Comparison of ENCODE assay signal across 8 cellular contexts in the genomic region with DNA sequence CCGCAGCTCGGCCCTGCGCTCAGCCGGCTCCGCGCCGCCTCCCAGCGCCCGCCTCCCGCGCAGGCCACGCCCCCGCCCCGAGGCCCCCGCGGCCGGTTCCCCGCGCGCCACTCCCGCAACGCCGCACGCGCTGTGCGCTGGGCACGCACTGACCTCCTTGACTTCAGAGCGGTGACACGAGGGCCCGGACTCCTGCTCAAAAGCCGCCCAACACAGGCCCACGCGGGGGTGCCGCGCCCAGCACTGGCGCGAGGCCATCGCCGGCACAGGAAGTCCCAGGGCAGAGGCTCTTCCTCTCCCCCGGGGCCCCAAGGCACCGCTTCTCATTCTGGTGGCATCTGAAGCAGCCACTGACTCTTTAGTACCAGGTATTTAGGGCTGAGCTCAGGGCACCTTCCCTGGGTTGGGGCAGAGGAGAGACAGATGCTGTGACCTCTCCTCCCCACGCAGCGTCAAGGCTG. TPM values are rescaled to one million over a fixed set of nuclear protein-coding genes. Genes with fewer than 3 reads are reported as not detected.
A peak's percentile ranks its signal among the peaks of the same experiment; 100 is the strongest.
DNase-seq lines count a peak whose midpoint lies in the region; ATAC-seq and TF ChIP-seq lines count a peak whose summit lies in the region.

No MANE protein-coding gene starts in this region.

- H3K36me3 Mint-ChIP-seq in naive thymus-derived CD8-positive, alpha-beta T cell: peaks cover 0 to 2% (median 0%) of the 10 kb centered on the region in 3 donors

- POLR2A ChIA-PET in naive thymus-derived CD8-positive, alpha-beta T cell (lab: Charles Lee): interaction anchor here (0.6 to 8.8 kb wide), 8 partner anchors 12 to 353 kb away, joined by 3 to 241 read pairs (median 4); a partner anchor contains a TSS

- H3K4me1 Mint-ChIP-seq in naive thymus-derived CD8-positive, alpha-beta T cell: peaks cover 35 to 69% (median 58%) of the 10 kb centered on the region in 4 donors

- peak overlapping the region in 4 of 5 donors; percentile 28 to 51 (median 42) for H3K9ac ChIP-seq in subcutaneous abdominal adipose tissue (ENCODE audit: low read length in 5 of 5)

- peak overlapping the region; percentile 71 for H3K27ac ChIP-seq in subcutaneous abdominal adipose tissue (ENCODE audit: low read depth, low read length)

- H3K9me3 Mint-ChIP-seq in naive thymus-derived CD8-positive, alpha-beta T cell: no peaks in the 10 kb centered on the region

- H3K27ac Mint-ChIP-seq in naive thymus-derived CD8-positive, alpha-beta T cell: peak overlapping the region; percentile 93 to 98 (median 96)

- H3K9me3 ChIP-seq in subcutaneous abdominal adipose tissue (ENCODE audit: control insufficient read depth in 5 of 5, low read length in 5 of 5): no peaks in the 10 kb centered on the region

- TF ChIP-seq POLR2A in erythroblast (IDR thresholded peaks at IDR 0.05; ENCODE audit: low read length): no peak

- no peaks in the 10 kb centered on the region for H3K27me3 ChIP-seq in subcutaneous abdominal adipose tissue (ENCODE audit: control insufficient read depth in 5 of 5, insufficient read depth in 4 of 5, low read length in 5 of 5)

- DNase-seq in NCI-H1092 (lab: John Stamatoyannopoulos, UW) (peak; percentile 15), NCI-H1092 treated with DMSO at 0.1 percent for 48 hours (lab: John Stamatoyannopoulos, UW) (no peak), NOMO-1 (lab: John Stamatoyannopoulos, UW; ENCODE audit: unreplicated experiment in 2 of 2) (peak; percentile 81 to 85), erythroblast (lab: John Stamatoyannopoulos, UW) (peak; percentile 73 to 80)
- peak; percentile 79 for DNase-seq in activated T-cell treated with anti-CD3 and anti-CD28 coated beads, Interleukin-2, amount 50 U/mL, for 1 hour
- DNase-seq in naive thymus-derived CD8-positive, alpha-beta T cell: peak; percentile 53 to 85 (median 70)

- peak overlapping the region; percentile 5 to 74 (median 59) for H3K4me3 ChIP-seq in subcutaneous abdominal adipose tissue (ENCODE audit: low read depth in 1 of 5, low read length in 5 of 5)

- peak; percentile 35 for ATAC-seq in HG02678 (IDR thresholded peaks at IDR 0.05; ENCODE audit: unreplicated experiment)
- peak; percentile 75 to 76 for ATAC-seq in naive thymus-derived CD8-positive, alpha-beta T cell

- H3K36me3 ChIP-seq in subcutaneous abdominal adipose tissue (ENCODE audit: control insufficient read depth in 5 of 5, insufficient read depth in 5 of 5, low read length in 5 of 5): no peaks in the 10 kb centered on the region

- peak overlapping the region; percentile 84 to 94 (median 90) for H3K4me3 Mint-ChIP-seq in naive thymus-derived CD8-positive, alpha-beta T cell

- H3K27me3 Mint-ChIP-seq in naive thymus-derived CD8-positive, alpha-beta T cell: no peaks in the 10 kb centered on the region

- peaks cover 15 to 76% (median 71%) of the 10 kb centered on the region in 5 donors for H3K4me1 ChIP-seq in subcutaneous abdominal adipose tissue (ENCODE audit: control insufficient read depth in 5 of 5, insufficient read depth in 5 of 5, low read length in 5 of 5)

RNA-seq across cellular contexts. Expression of a gene that starts 12.4 kb away (rescaled TPM):
- total RNA-seq in naive thymus-derived CD8-positive, alpha-beta T cell: 100 to 1,000 TPM; 146 to 149 TPM
- 1 to 10 TPM; 1.3 to 2.5 (median 1.6) TPM for polyA plus RNA-seq in naive thymus-derived CD8-positive, alpha-beta T cell
